7 cellular contexts compared by ENCODE assay signal in genomic region chr12:26833692-26834168, GRCh38. TPM values are rescaled to one million over a fixed set of nuclear protein-coding genes. Genes with fewer than 3 reads are reported as not detected.
DNase-seq lines count a peak whose midpoint lies in the region; ATAC-seq, FAIRE-seq and TF ChIP-seq lines count a peak whose summit lies in the region.

No MANE protein-coding gene starts in this region.

- H3K18ac ChIP-seq in IMR-90 (ENCODE audit: low read depth, low read length) = peak overlapping the region; percentile 1

- no peak overlapping the region for H2AK9ac ChIP-seq in IMR-90 (replicated peaks; ENCODE audit: low read depth, low read length, poor library complexity)

- DNase-seq in GM12892 (ENCODE audit: insufficient read length) (peak; percentile 24), IMR-90 (peak; percentile 13), activated B cell treated with CpG ODN at 0.5 μM for 24 hours (peak; percentile 38), mesothelial cell of epicardium (ENCODE audit: low spot score in 2 of 2, unreplicated experiment in 2 of 2) (no peak), suprapubic skin (ENCODE audit: low spot score in 2 of 2) (peak in 1 of 2 donors; percentile 81), NCI-H1694 treated with DMSO at 0.1 percent for 48 hours (lab: John Stamatoyannopoulos, UW) (no peak)
- peak in 2 of 3 experiments; percentile 15 to 21 for DNase-seq in effector memory CD8-positive, alpha-beta T cell

- peak; percentile 5; the same call in 1 of the 2 replicates for ATAC-seq in IMR-90 (ENCODE audit: low read depth)
- ATAC-seq in activated B cell treated with CpG ODN at 0.5 μM for 24 hours (ENCODE audit: low read depth) = peak; percentile 15
- peak; percentile 14 for ATAC-seq in effector memory CD8-positive, alpha-beta T cell (replicated peaks)

- no peak overlapping the region for H2BK20ac ChIP-seq in IMR-90 (ENCODE audit: low read depth, low read length)

- dilution Hi-C loops in IMR-90 (cut with HindIII; ENCODE audit: low sequenced_read_pairs, unreplicated experiment) = no loop called here

- TF ChIP-seq POLR2A in GM12892 (IDR thresholded peaks at IDR 0.05; ENCODE audit: low read depth, low read length) (no peak), IMR-90 (IDR thresholded peaks at IDR 0.05; ENCODE audit: low read depth, low read length) (no peak), suprapubic skin (IDR thresholded peaks at IDR 0.05) (no peak)

- H3K27me3 ChIP-seq in IMR-90 (ENCODE audit: control insufficient read depth, insufficient read depth, low read length) (no peaks in the 10 kb centered on the region), suprapubic skin (no peaks in the 10 kb centered on the region)

- 16% methylated on average over 10 of the region's 23 CpGs; no CpG with 5 or more reads in 1 of the 2 experiments for WGBS in IMR-90 (ENCODE audit: extremely low coverage in 2 of 2, insufficient read length in 1 of 2), 2 experiments
- 11% methylated on average over 22 of the region's 23 CpGs for WGBS in suprapubic skin

- in situ Hi-C loops in IMR-90 (cut with MboI; ENCODE audit: low sequenced_read_pairs) = no loop called here

- H3K56ac ChIP-seq in IMR-90 (ENCODE audit: extremely low read depth, insufficient read depth, low read length) = no peak overlapping the region

- H3K27ac Mint-ChIP-seq in activated B cell treated with CpG ODN at 0.5 μM for 24 hours (peak overlapping the region; percentile 83), mesothelial cell of epicardium (peak overlapping the region; percentile 91)
- H3K27ac Mint-ChIP-seq in effector memory CD8-positive, alpha-beta T cell = peak overlapping the region; percentile 98 to 99

- peak overlapping the region; percentile 1 for H2BK120ac ChIP-seq in IMR-90 (ENCODE audit: low read depth, low read length)

- peak overlapping the region in 1 of 2 experiments; percentile 4; a peak in 1 of 4 replicates for H4K8ac ChIP-seq in IMR-90 (ENCODE audit: low read depth in 2 of 2, low read length in 2 of 2)

- no peak overlapping the region for H4K91ac ChIP-seq in IMR-90 (ENCODE audit: insufficient read depth, low read depth, low read length)

- peak overlapping the region; percentile 31; the same call in 1 of the 2 replicates for H4K5ac ChIP-seq in IMR-90 (ENCODE audit: low read depth, low read length)

- BruUV-seq in IMR-90 (replicated peaks; lab: Mats Ljungman, UMichigan) = no TSS peak

- peaks cover 5% of the 10 kb centered on the region; the same call in 1 of the 2 replicates for H3K4me1 ChIP-seq in IMR-90 (ENCODE audit: control insufficient read depth, insufficient read depth, low read length)
- H3K4me1 ChIP-seq in suprapubic skin = peaks cover 33% of the 10 kb centered on the region

- peaks cover 12 to 19% of the 10 kb centered on the region in 2 experiments for H3K79me1 ChIP-seq in IMR-90 (ENCODE audit: low read depth in 1 of 2, low read length in 2 of 2)

- peak; percentile 77 for FAIRE-seq in GM12892 (lab: Jason Lieb, UNC)

- H3K4me2 ChIP-seq in IMR-90 (ENCODE audit: low read depth, low read length) = peak overlapping the region; percentile 92

- H2BK5ac ChIP-seq in IMR-90 (ENCODE audit: low read depth, low read length, poor library complexity, severe bottlenecking) = no peak overlapping the region

- H4K20me1 ChIP-seq in IMR-90 (ENCODE audit: insufficient read depth, low read length) = no peaks in the 10 kb centered on the region

- peak overlapping the region; percentile 40 for H3K9ac ChIP-seq in IMR-90 (ENCODE audit: low read depth, low read length)

- H3K23ac ChIP-seq in IMR-90 (ENCODE audit: low read depth, low read length) = peak overlapping the region; percentile 28

- H3K9me1 ChIP-seq in IMR-90 (ENCODE audit: insufficient read depth, low read length) = peaks cover 3% of the 10 kb centered on the region; the same call in 1 of the 2 replicates

- intact Hi-C loops in IMR-90 (cut with micrococcal nuclease) (loop anchor here (2.0 kb wide), 1 partner anchor 111 kb away; no protein-coding TSS in a partner anchor), activated B cell treated with CpG ODN at 0.5 μM for 24 hours (cut with micrococcal nuclease) (loop anchor here (1.0 to 5.0 kb wide), 12 partner anchors 13 to 1581 kb away; partner anchors contain the start of genes FGFR1OP2, KRAS, MRPS35 and TM7SF3)

- no peak for TF ChIP-seq RAD21 in IMR-90 (IDR thresholded peaks at IDR 0.05; ENCODE audit: low read length)

- H3K27me3 Mint-ChIP-seq in activated B cell treated with CpG ODN at 0.5 μM for 24 hours = no peaks in the 10 kb centered on the region
- no peaks in the 10 kb centered on the region for H3K27me3 Mint-ChIP-seq in effector memory CD8-positive, alpha-beta T cell
- H3K27me3 Mint-ChIP-seq in mesothelial cell of epicardium (ENCODE audit: low read depth) = no peaks in the 10 kb centered on the region

- H3K36me3 ChIP-seq in IMR-90 (ENCODE audit: control insufficient read depth, insufficient read depth, low read length) (no peaks in the 10 kb centered on the region), suprapubic skin (no peaks in the 10 kb centered on the region)

- CTCF ChIA-PET in IMR-90 (lab: Yijun Ruan, JAX) (interaction anchor here (0.8 to 1.5 kb wide), 6 partner anchors 10 to 179 kb away, joined by 3 to 8 read pairs (median 3); no protein-coding TSS in a partner anchor), activated B cell treated with CpG ODN at 0.5 μM for 24 hours (lab: Charles Lee) (interaction anchor here (1.0 to 3.9 kb wide), 7 partner anchors 12 to 472 kb away, joined by 3 to 23 read pairs (median 4); no protein-coding TSS in a partner anchor)

- 0 out of 2 replicates have a peak overlapping the region, but pooled peaks have one; percentile 2 for H3K4ac ChIP-seq in IMR-90 (ENCODE audit: low read depth, low read length)

- H2AFZ ChIP-seq in IMR-90 (replicated peaks; ENCODE audit: low read length, poor library complexity) = peak overlapping the region; percentile 79

- H3K4me3 ChIP-seq in IMR-90 (ENCODE audit: insufficient read depth, low read depth, low read length) (peak overlapping the region; percentile 60), suprapubic skin (peak overlapping the region; percentile 98)

- H3K9me3 ChIP-seq in IMR-90 (ENCODE audit: control insufficient read depth, insufficient read depth, low read length) (no peaks in the 10 kb centered on the region), suprapubic skin (no peaks in the 10 kb centered on the region)

- H3K9me3 Mint-ChIP-seq in activated B cell treated with CpG ODN at 0.5 μM for 24 hours (no peaks in the 10 kb centered on the region), mesothelial cell of epicardium (peaks cover 2% of the 10 kb centered on the region)
- no peaks in the 10 kb centered on the region for H3K9me3 Mint-ChIP-seq in effector memory CD8-positive, alpha-beta T cell

- peak overlapping the region; percentile 36 for H3K27ac ChIP-seq in IMR-90 (ENCODE audit: insufficient read depth, low read length)
- H3K27ac ChIP-seq in suprapubic skin = peak overlapping the region; percentile 62

- H3K14ac ChIP-seq in IMR-90 (replicated peaks; ENCODE audit: low read depth, low read length) = no peak overlapping the region; the same call in 1 of the 2 replicates

- no peak overlapping the region for H2AK5ac ChIP-seq in IMR-90 (ENCODE audit: low read depth, low read length)

- 0 out of 3 replicates have a peak overlapping the region, but pooled peaks have one; percentile 3 for H2BK15ac ChIP-seq in IMR-90 (ENCODE audit: low read depth, low read length)

- H3K4me1 Mint-ChIP-seq in activated B cell treated with CpG ODN at 0.5 μM for 24 hours (peaks cover 39% of the 10 kb centered on the region), mesothelial cell of epicardium (peaks cover 34% of the 10 kb centered on the region)
- peaks cover 24 to 35% of the 10 kb centered on the region in 2 donors for H3K4me1 Mint-ChIP-seq in effector memory CD8-positive, alpha-beta T cell (ENCODE audit: low read depth in 2 of 2)

- H3K36me3 Mint-ChIP-seq in activated B cell treated with CpG ODN at 0.5 μM for 24 hours (ENCODE audit: low read depth) (peaks cover 6% of the 10 kb centered on the region), mesothelial cell of epicardium (no peaks in the 10 kb centered on the region)
- peaks cover 16% of the 10 kb centered on the region for H3K36me3 Mint-ChIP-seq in effector memory CD8-positive, alpha-beta T cell (ENCODE audit: insufficient read depth)

- no peak for TF ChIP-seq EP300 in suprapubic skin (IDR thresholded peaks at IDR 0.05)

- TF ChIP-seq CTCF in IMR-90 (conservative IDR thresholded peaks at IDR 0.05; ENCODE audit: low read depth, low read length) (no peak), activated B cell treated with CpG ODN at 0.5 μM for 24 hours (IDR thresholded peaks at IDR 0.05) (no peak), mesothelial cell of epicardium (IDR thresholded peaks at IDR 0.05; ENCODE audit: unreplicated experiment) (no peak), suprapubic skin (IDR thresholded peaks at IDR 0.05) (no peak)

- POLR2A ChIA-PET in IMR-90 (lab: Charles Lee; ENCODE audit: unreplicated experiment) (no interaction called here), activated B cell treated with CpG ODN at 0.5 μM for 24 hours (lab: Charles Lee) (interaction anchor here (0.7 to 3.5 kb wide), 14 partner anchors 7 to 1356 kb away, joined by 3 to 31 read pairs (median 8); partner anchors contain the start of genes CCDC91 and MED21)

- H3K4me3 Mint-ChIP-seq in activated B cell treated with CpG ODN at 0.5 μM for 24 hours (peak overlapping the region; percentile 92), mesothelial cell of epicardium (peak overlapping the region; percentile 85)
- peak overlapping the region; percentile 96 to 98 for H3K4me3 Mint-ChIP-seq in effector memory CD8-positive, alpha-beta T cell

TF ChIP-seq in IMR-90, 13 proteins besides CTCF, POLR2A, EP300 and RAD21 (continues in another document):
- TF ChIP-seq MAZ (IDR thresholded peaks at IDR 0.05; ENCODE audit: borderline replicate concordance, low read depth, low read length) = no peak
- no peak for TF ChIP-seq BHLHE40 (IDR thresholded peaks at IDR 0.05; ENCODE audit: low read depth, low read length)
- no peak for TF ChIP-seq FOS (IDR thresholded peaks at IDR 0.05; ENCODE audit: low read depth, low read length)

RNA-seq across cellular contexts. Expression of gene ITPR2, which starts 0.7 kb away (rescaled TPM):
- 19.1 TPM for polyA plus RNA-seq in GM12892 (2012; ENCODE audit: missing spikeins)
- total RNA-seq in IMR-90 (2012; rRNA removed) = 9.0 and 9.2 TPM in 2 replicates
- polyA plus RNA-seq in IMR-90 (2012; rRNA removed) = 1.1 and 1.2 TPM in 2 replicates
- polyA plus RNA-seq in IMR-90 (2012; cell fraction: cytosol; rRNA removed) = 0.14 and 0.44 TPM in 2 replicates
- polyA plus RNA-seq in IMR-90 (2012; cell fraction: nucleus; rRNA removed; ENCODE audit: low replicate concordance) = 0.24 and 2.0 TPM in 2 replicates
- 66.3 and 74.5 TPM in 2 replicates for total RNA-seq in activated B cell treated with CpG ODN at 0.5 μM for 24 hours
- 54.3 to 63.9 TPM (median 62.3 TPM) in 3 replicates for total RNA-seq in mesothelial cell of epicardium
- 100 to 1,000 TPM in 1 of 4 donors, 10 to 100 TPM in 3; 59.6 to 159 (median 72.1) TPM for total RNA-seq in suprapubic skin

Comparison
In these comparisons a context has a peak if more than half of its experiments do, and no peak if none do; other contexts are left out.
1. DNase-seq: peak in GM12892 (single experiment), IMR-90 (single experiment), activated B cell treated with CpG ODN at 0.5 μM for 24 hours (single experiment) and effector memory CD8-positive, alpha-beta T cell (2 of 3); none in mesothelial cell of epicardium (0 of 2) and NCI-H1694 treated with DMSO at 0.1 percent for 48 hours (single experiment).
2. Peak in every context shown above with its lines, with median percentiles within 50 percentile points of each other: ATAC-seq, H3K27ac Mint-ChIP-seq and H3K4me3 Mint-ChIP-seq.